ENCODE assay signal across 8 cellular contexts in genomic region chr12:11855993-11856374, GRCh38.
DNase-seq lines count a peak whose midpoint lies in the region; ATAC-seq and TF ChIP-seq lines count a peak whose summit lies in the region.

No MANE protein-coding gene starts in this region.

- H3K36me3 ChIP-seq in HUES6 (ENCODE audit: control insufficient read depth, insufficient read depth, low read length) = peaks cover 8% of the 10 kb centered on the region; the same call in 1 of the 2 replicates
- H3K36me3 ChIP-seq in body of pancreas (replicated peaks in 1 of 2; ENCODE audit: insufficient read depth in 1 of 2, low read depth in 2 of 2) = peaks cover 0 to 9% of the 10 kb centered on the region in 2 donors
- no peaks in the 10 kb centered on the region for H3K36me3 ChIP-seq in thyroid gland

- H3K27ac Mint-ChIP-seq in activated T-cell treated with anti-CD3 and anti-CD28 coated beads, Interleukin-2, amount 50 U/mL, for 72 hours = peak overlapping the region; percentile 36

- H3K9me3 ChIP-seq in HUES6 (ENCODE audit: control insufficient read depth, insufficient read depth, low read depth, low read length) (no peaks in the 10 kb centered on the region), body of pancreas (no peaks in the 10 kb centered on the region), thyroid gland (no peaks in the 10 kb centered on the region)

- H3K27ac ChIP-seq in HUES6 (ENCODE audit: low read depth, low read length) (peak overlapping the region; percentile 73), body of pancreas (peak overlapping the region in 1 of 4 donors; percentile 62), thyroid gland (peak overlapping the region; percentile 24 to 51 (median 31))

- H3K27me3 ChIP-seq in HUES6 (ENCODE audit: control insufficient read depth, insufficient read depth, low read length) (no peaks in the 10 kb centered on the region), body of pancreas (no peaks in the 10 kb centered on the region), thyroid gland (no peaks in the 10 kb centered on the region)

- H3K4me1 Mint-ChIP-seq in activated T-cell treated with anti-CD3 and anti-CD28 coated beads, Interleukin-2, amount 50 U/mL, for 72 hours (ENCODE audit: low read depth) = peaks cover 55% of the 10 kb centered on the region

- ATAC-seq in activated T-cell treated with anti-CD3 and anti-CD28 coated beads, Interleukin-2, amount 50 U/mL, for 72 hours (replicated peaks in 1 of 2) = no peak
- ATAC-seq in body of pancreas (peak; percentile 27), GM19467 (IDR thresholded peaks at IDR 0.05; ENCODE audit: unreplicated experiment) (no peak)

- H3K4me3 Mint-ChIP-seq in activated T-cell treated with anti-CD3 and anti-CD28 coated beads, Interleukin-2, amount 50 U/mL, for 72 hours = no peak overlapping the region

- H3K36me3 Mint-ChIP-seq in activated T-cell treated with anti-CD3 and anti-CD28 coated beads, Interleukin-2, amount 50 U/mL, for 72 hours (ENCODE audit: insufficient read depth in 2 of 2) = peaks cover 22 to 44% of the 10 kb centered on the region in 2 donors

- no peak for TF ChIP-seq CTCF in body of pancreas (IDR thresholded peaks at IDR 0.05)
- TF ChIP-seq CTCF in thyroid gland (IDR thresholded peaks at IDR 0.05) = no peak

- intact Hi-C loops in body of pancreas (cut with DNase I) (no loop called here), thyroid gland (cut with DNase I) (no loop called here)

- no peak for DNase-seq in activated T-cell treated with anti-CD3 and anti-CD28 coated beads, Interleukin-2, amount 50 U/mL, for 72 hours
- no peak for DNase-seq in activated T-cell treated with anti-CD3 and anti-CD28 coated beads, Interleukin-2, amount 50 U/mL, for 48 hours
- peak in 1 of 4 donors; percentile 38 for DNase-seq in body of pancreas
- no peak for DNase-seq in thyroid gland
- no peak for DNase-seq in EL
- DNase-seq in SK-N-DZ (ENCODE audit: low spot score) = no peak

- H3K27me3 Mint-ChIP-seq in activated T-cell treated with anti-CD3 and anti-CD28 coated beads, Interleukin-2, amount 50 U/mL, for 72 hours (ENCODE audit: low read depth) = no peaks in the 10 kb centered on the region

- H3K9me3 Mint-ChIP-seq in activated T-cell treated with anti-CD3 and anti-CD28 coated beads, Interleukin-2, amount 50 U/mL, for 72 hours = no peaks in the 10 kb centered on the region

- 60 to 88% methylated on average over 4 of the region's 4 CpGs for WGBS in body of pancreas, 2 donors
- WGBS in thyroid gland, 2 donors = 80% methylated on average over 4 of the region's 4 CpGs

- peak overlapping the region; percentile 4; the same call in 1 of the 2 replicates for H3K4me3 ChIP-seq in HUES6 (ENCODE audit: low read depth, low read length)
- H3K4me3 ChIP-seq in body of pancreas = no peak overlapping the region
- H3K4me3 ChIP-seq in thyroid gland (replicated peaks in 1 of 3) = no peak overlapping the region

- H3K4me1 ChIP-seq in HUES6 (ENCODE audit: control insufficient read depth, insufficient read depth, low read length) = peaks cover 35% of the 10 kb centered on the region
- no peaks in the 10 kb centered on the region for H3K4me1 ChIP-seq in body of pancreas
- H3K4me1 ChIP-seq in thyroid gland = peaks cover 11 to 17% of the 10 kb centered on the region in 2 donors

- peak overlapping the region; percentile 66 for H3K9ac ChIP-seq in HUES6 (ENCODE audit: low read length)

- no peak for TF ChIP-seq POLR2A in body of pancreas (IDR thresholded peaks at IDR 0.05)
- no peak for TF ChIP-seq POLR2A in thyroid gland (IDR thresholded peaks at IDR 0.05)
